Comparison of ENCODE assay signal across 8 cellular contexts in the genomic region with DNA sequence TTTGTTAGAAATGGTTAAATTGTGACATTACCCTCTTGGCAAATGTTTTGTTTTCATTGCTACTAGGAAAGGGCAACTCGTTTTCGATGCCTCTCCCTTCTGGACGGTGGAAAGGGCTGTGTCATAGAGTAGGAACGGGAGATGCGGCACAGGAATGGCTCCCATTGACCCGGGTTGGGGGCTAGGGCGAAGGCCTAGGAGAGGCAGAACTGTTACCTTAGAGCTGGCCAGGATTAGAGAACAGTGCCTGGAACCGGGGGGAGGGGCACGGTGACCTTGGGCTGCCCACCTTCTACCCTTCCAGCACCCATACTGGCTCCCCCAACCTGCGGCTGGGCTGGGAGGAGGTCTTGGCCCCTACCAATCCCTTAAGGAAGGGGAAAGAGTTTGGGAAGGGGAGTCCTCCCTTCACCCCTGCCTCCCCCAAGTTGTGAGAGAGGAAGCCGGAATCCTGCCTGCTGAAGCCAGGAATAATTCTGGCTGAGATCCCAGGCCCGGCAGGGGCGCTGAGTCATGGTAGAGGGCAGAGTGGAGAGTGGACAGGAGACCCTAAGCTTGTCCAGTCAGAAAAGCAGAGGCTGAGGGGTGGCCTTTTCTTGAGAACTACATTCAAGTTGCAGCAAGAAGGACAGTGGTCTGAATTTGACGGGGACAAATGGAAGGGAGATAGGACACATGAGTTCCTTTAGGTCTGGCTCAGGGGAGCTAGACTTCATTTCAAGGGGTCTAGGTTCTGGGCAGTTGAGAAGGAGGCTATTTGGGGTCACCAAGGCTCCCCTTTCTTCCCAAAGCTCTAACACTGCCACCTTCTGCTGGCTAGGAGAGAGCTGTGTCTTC. TPM values are rescaled to one million over a fixed set of nuclear protein-coding genes. Genes with fewer than 3 reads are reported as not detected.
DNase-seq lines count a peak whose midpoint lies in the region; ATAC-seq, FAIRE-seq and TF ChIP-seq lines count a peak whose summit lies in the region.

No MANE protein-coding gene starts in this region.

- H3K27ac Mint-ChIP-seq in CD8-positive, alpha-beta memory T cell = peak overlapping the region in 7 of 8 donors; percentile 35 to 97 (median 94)

- H3K27ac ChIP-seq in CD8-positive, alpha-beta memory T cell (ENCODE audit: low read depth, low read length) = peak overlapping the region; percentile 88
- H3K27ac ChIP-seq in K562 (ENCODE audit: extremely low read depth, low read depth, low read length) = peak overlapping the region; percentile 99
- peak overlapping the region; percentile 78 for H3K27ac ChIP-seq in iPS-18a (ENCODE audit: low read length)
- H3K27ac ChIP-seq in skin epidermis = peak overlapping the region; percentile 57 to 100 (median 98)

- TF ChIP-seq POLR2A in K562 (conservative IDR thresholded peaks at IDR 0.05) = 0 out of 2 replicates have a peak, but pooled peaks have one; percentile 36

- H3K9ac ChIP-seq in Loucy (ENCODE audit: low read depth, low read length, poor library complexity, severe bottlenecking) (peak overlapping the region; percentile 54), K562 (ENCODE audit: insufficient read depth in 1 of 2, low read depth in 2 of 2, low read length in 2 of 2) (peak overlapping the region; percentile 89 to 96), iPS-18a (ENCODE audit: low read length) (peak overlapping the region; percentile 41)

- no peaks in the 10 kb centered on the region for H3K9me3 ChIP-seq in CD8-positive, alpha-beta memory T cell (ENCODE audit: low read length)
- H3K9me3 ChIP-seq in Loucy (ENCODE audit: insufficient read depth, low read depth, low read length) (no peaks in the 10 kb centered on the region), K562 (replicated peaks; ENCODE audit: control insufficient read depth, insufficient read depth, low read depth, low read length) (no peaks in the 10 kb centered on the region), iPS-18a (ENCODE audit: control insufficient read depth, low read depth, low read length) (no peaks in the 10 kb centered on the region)

- peaks cover 47 to 79% (median 69%) of the 10 kb centered on the region in 3 donors for H3K4me1 Mint-ChIP-seq in CD8-positive, alpha-beta memory T cell

- peaks cover 0 to 6% of the 10 kb centered on the region in 2 donors for H3K27me3 Mint-ChIP-seq in CD8-positive, alpha-beta memory T cell

- peak overlapping the region in 3 of 7 donors; percentile 4 to 24 (median 19) for H3K4me3 Mint-ChIP-seq in CD8-positive, alpha-beta memory T cell

- ATAC-seq in K562 = peak; percentile 32
- no peak for ATAC-seq in GM21619 (IDR thresholded peaks at IDR 0.05; ENCODE audit: unreplicated experiment)
- ATAC-seq in GM21717 (IDR thresholded peaks at IDR 0.05; ENCODE audit: unreplicated experiment) = no peak

- CTCF ChIA-PET in CD8-positive, alpha-beta memory T cell (lab: Charles Lee) = interaction anchor here (0.9 to 25.4 kb wide), 2 partner anchors 9 to 23 kb away, joined by 3 to 702 read pairs; no protein-coding TSS in a partner anchor
- CTCF ChIA-PET in K562 (lab: Yijun Ruan, JAX; ENCODE audit: low intra/inter-chr PET ratio) = interaction anchor here (1.9 kb wide), 1 partner anchor 26 kb away, joined by 4 read pairs; no protein-coding TSS in a partner anchor

- POLR2A ChIA-PET in CD8-positive, alpha-beta memory T cell (lab: Charles Lee) = interaction anchor here (0.6 kb wide), 1 partner anchor 9 kb away, joined by 3 read pairs; no protein-coding TSS in a partner anchor
- POLR2A ChIA-PET in K562 (lab: Yijun Ruan, JAX) = interaction anchor here (0.6 to 3.8 kb wide), 16 partner anchors 8 to 157 kb away, joined by 3 to 25 read pairs (median 4); partner anchors contain the start of genes LMNA and PAQR6

- 6% methylated on average over 12 of the region's 14 CpGs for WGBS in K562 (ENCODE audit: insufficient coverage, low coverage, missing lambda C conversion rate)

- peak in 1 of 2 experiments; percentile 42; a peak in 2 of 4 replicates for TF ChIP-seq RAD21 in K562 (CRISPR knock-in tag; conservative IDR thresholded peaks at IDR 0.05 in 1 of 2, IDR thresholded peaks at IDR 0.05 in 1 of 2)

- H3K79me2 ChIP-seq in Loucy (ENCODE audit: insufficient read depth, low read length) (no peaks in the 10 kb centered on the region), K562 (ENCODE audit: control insufficient read depth, insufficient read depth, low read length) (peaks cover 98% of the 10 kb centered on the region)

- H3K9me2 ChIP-seq in Loucy (replicated peaks; ENCODE audit: low read depth, low read length) = no peaks in the 10 kb centered on the region

- intact Hi-C loops in K562 (cut with micrococcal nuclease) = loop anchor here (1.0 to 10.0 kb wide), 2 partner anchors 8 to 188 kb away; partner anchors contain the start of genes KHDC4 and LMNA

- DNase-seq in CD8-positive, alpha-beta memory T cell = peak in 1 of 5 donors; percentile 11
- DNase-seq in K562 (ENCODE audit: extremely low read depth in 1 of 4, low spot score in 3 of 4) (peak; percentile 55 to 84 (median 63)), HuH-7.5 (ENCODE audit: low spot score) (no peak)

- peaks cover 0 to 10% (median 0%) of the 10 kb centered on the region in 3 donors for H3K36me3 Mint-ChIP-seq in CD8-positive, alpha-beta memory T cell

- no peaks in the 10 kb centered on the region for H3K9me3 Mint-ChIP-seq in CD8-positive, alpha-beta memory T cell

- TF ChIP-seq EP300 in K562 (IDR thresholded peaks at IDR 0.05; ENCODE audit: low read length) = 0 out of 2 replicates have a peak, but pooled peaks have one; percentile 4

- peaks cover 8% of the 10 kb centered on the region for H3K9me1 ChIP-seq in K562 (ENCODE audit: control insufficient read depth, insufficient read depth, low read length)

- H4K20me1 ChIP-seq in Loucy (ENCODE audit: insufficient read depth, low read length, poor library complexity, severe bottlenecking) = no peaks in the 10 kb centered on the region
- peaks cover 36% of the 10 kb centered on the region for H4K20me1 ChIP-seq in K562 (replicated peaks; ENCODE audit: control insufficient read depth, insufficient read depth, low read length)

- peak; percentile 42 for FAIRE-seq in K562 (lab: Jason Lieb, UNC)

- H3K4me3 ChIP-seq in CD8-positive, alpha-beta memory T cell (ENCODE audit: low read length) = peak overlapping the region; percentile 28
- H3K4me3 ChIP-seq in Loucy (ENCODE audit: low read length, poor library complexity, severe bottlenecking) (no peak overlapping the region), K562 (peak overlapping the region; percentile 31), iPS-18a (ENCODE audit: low read length) (peak overlapping the region; percentile 13), skin epidermis (peak overlapping the region; percentile 10 to 98 (median 17))

- H3K4me1 ChIP-seq in CD8-positive, alpha-beta memory T cell (ENCODE audit: insufficient read depth, low read length) = peaks cover 53% of the 10 kb centered on the region
- H3K4me1 ChIP-seq in Loucy (ENCODE audit: insufficient read depth, low read length, poor library complexity, severe bottlenecking) = peaks cover 35% of the 10 kb centered on the region
- H3K4me1 ChIP-seq in K562 (replicated peaks in 1 of 2; ENCODE audit: control insufficient read depth in 2 of 2, insufficient read depth in 2 of 2, low read length in 2 of 2) = peaks cover 84 to 89% of the 10 kb centered on the region in 2 experiments
- H3K4me1 ChIP-seq in iPS-18a (ENCODE audit: control insufficient read depth, low read depth, low read length) = peaks cover 32% of the 10 kb centered on the region

- no peaks in the 10 kb centered on the region for H3K27me3 ChIP-seq in CD8-positive, alpha-beta memory T cell (ENCODE audit: insufficient read depth, low read length, poor library complexity, severe bottlenecking)
- H3K27me3 ChIP-seq in Loucy (ENCODE audit: insufficient read depth, low read length, poor library complexity, severe bottlenecking) = no peaks in the 10 kb centered on the region
- H3K27me3 ChIP-seq in K562 (ENCODE audit: control insufficient read depth in 2 of 2, insufficient read depth in 2 of 2, low read length in 2 of 2) = no peaks in the 10 kb centered on the region
- H3K27me3 ChIP-seq in iPS-18a (ENCODE audit: control insufficient read depth, insufficient read depth, low read length) = no peaks in the 10 kb centered on the region

- no peaks in the 10 kb centered on the region for H3F3A ChIP-seq in Loucy (ENCODE audit: low read depth)

- no peaks in the 10 kb centered on the region for H3K36me3 ChIP-seq in CD8-positive, alpha-beta memory T cell (ENCODE audit: insufficient read depth, low read length)
- H3K36me3 ChIP-seq in Loucy (ENCODE audit: insufficient read depth, low read length) (no peaks in the 10 kb centered on the region), K562 (ENCODE audit: control insufficient read depth, insufficient read depth, low read length) (peaks cover 35% of the 10 kb centered on the region; the same call in 2 of the 3 replicates), iPS-18a (ENCODE audit: control insufficient read depth, low read depth, low read length) (no peaks in the 10 kb centered on the region)

- H2AFZ ChIP-seq in Loucy (ENCODE audit: low read length) (no peak overlapping the region), K562 (ENCODE audit: low read depth, low read length) (peak overlapping the region; percentile 25)

- no peak overlapping the region for H3K4me2 ChIP-seq in Loucy (ENCODE audit: low read depth, low read length, poor library complexity, severe bottlenecking)
- peak overlapping the region; percentile 85 for H3K4me2 ChIP-seq in K562 (ENCODE audit: insufficient read depth, low read length)

- BruUV-seq in K562 (replicated peaks; lab: Mats Ljungman, UMichigan) = no TSS peak

- in situ Hi-C loops in K562 (cut with MboI) = no loop called here

- TF ChIP-seq CTCF in Loucy (conservative IDR thresholded peaks at IDR 0.05; ENCODE audit: low read length) (no peak), K562 (IDR thresholded peaks at IDR 0.05 in 2 of 3, conservative IDR thresholded peaks at IDR 0.05 in 1 of 3; ENCODE audit: insufficient read depth in 2 of 3, low read depth in 1 of 3, low read length in 3 of 3) (peak in 1 of 3 experiments; percentile 35; a peak in 2 of 6 replicates)

RNA-seq across cellular contexts. Expression of gene LMNA, which starts 8.2 kb away (rescaled TPM):
- total RNA-seq in CD8-positive, alpha-beta memory T cell = 100 to 1,000 TPM; 325 to 335 TPM
- 13.9 TPM for polyA plus RNA-seq in CD8-positive, alpha-beta memory T cell
- total RNA-seq in K562 (2011; cell fraction: chromatin; rRNA removed; ENCODE audit: low replicate concordance) = 84.8 and 209 TPM in 2 replicates
- 154 and 172 TPM in 2 replicates for total RNA-seq in K562 (2011; cell fraction: nucleolus; rRNA removed)
- 95.4 and 117 TPM in 2 replicates for total RNA-seq in K562 (2011; cell fraction: nucleoplasm; rRNA removed)
- total RNA-seq in K562 (2014; rRNA removed) = 250 and 267 TPM in 2 replicates
- 41.3 and 44.0 TPM in 2 replicates for total RNA-seq in K562 (2014; rRNA removed; fragmentation: Illumina TruSeq; extraction: Trizol)
- total RNA-seq in K562 (2015; rRNA removed; fragmentation: Illumina TruSeq; extraction: Trizol) = 89.1 and 97.7 TPM in 2 replicates
- total RNA-seq in K562 (2021) = 347 and 354 TPM in 2 replicates
- polyA plus RNA-seq in K562 (2011; rRNA removed) = 88.2 and 129 TPM in 2 replicates
- 116 and 274 TPM in 2 replicates for polyA plus RNA-seq in K562 (2011; cell fraction: cytosol; rRNA removed)
- 154 and 164 TPM in 2 replicates for polyA plus RNA-seq in K562 (2011; cell fraction: nucleus; rRNA removed)
- polyA plus RNA-seq in K562 (2012) = 193 TPM in 2 replicates
- 77.1 and 104 TPM in 2 replicates for polyA plus RNA-seq in K562 (2014; fragmentation: Illumina TruSeq; extraction: Trizol)
- polyA plus RNA-seq in K562 (2014; fragmentation: Nextera tagmentation; extraction: Ambion mirVana) = 1 to 10 TPM in 1 of 2 experiments, under 1 TPM in 1; 1.00 to 4.5 TPM
- polyA plus RNA-seq in K562 (2014; rRNA removed) = 123 and 166 TPM in 2 replicates
- polyA minus RNA-seq in K562 (2011; rRNA and poly(A)+ RNA removed) = 104 and 109 TPM in 2 replicates
- 151 and 176 TPM in 2 replicates for polyA minus RNA-seq in K562 (2011; cell fraction: cytosol; rRNA and poly(A)+ RNA removed)
- polyA minus RNA-seq in K562 (2011; cell fraction: nucleus; rRNA and poly(A)+ RNA removed) = 47.4 and 69.6 TPM in 2 replicates

RNA-seq across cellular contexts. Expression of gene SEMA4A, which starts 30.6 kb away (rescaled TPM):
- total RNA-seq in CD8-positive, alpha-beta memory T cell = 10 to 100 TPM; 21.6 to 23.0 TPM
- polyA plus RNA-seq in CD8-positive, alpha-beta memory T cell = 10.7 TPM
- total RNA-seq in K562 (2011; cell fraction: chromatin; rRNA removed; ENCODE audit: low replicate concordance) = 2.6 and 4.3 TPM in 2 replicates
- 3.5 and 4.1 TPM in 2 replicates for total RNA-seq in K562 (2011; cell fraction: nucleolus; rRNA removed)
- 3.1 and 4.4 TPM in 2 replicates for total RNA-seq in K562 (2011; cell fraction: nucleoplasm; rRNA removed)
- total RNA-seq in K562 (2014; rRNA removed) (0.45 and 0.49 TPM in 2 replicates), K562 (2014; rRNA removed; fragmentation: Illumina TruSeq; extraction: Trizol) (0.38 and 0.40 TPM in 2 replicates), K562 (2015; rRNA removed; fragmentation: Illumina TruSeq; extraction: Trizol) (0.40 and 0.72 TPM in 2 replicates), K562 (2021) (1.4 and 1.9 TPM in 2 replicates)
- polyA plus RNA-seq in K562 (2011; rRNA removed) (1.7 and 3.2 TPM in 2 replicates), K562 (2014; fragmentation: Illumina TruSeq; extraction: Trizol) (0.79 and 1.1 TPM in 2 replicates), K562 (2014; fragmentation: Nextera tagmentation; extraction: Ambion mirVana) (under 1 TPM; 0.04 to 0.06 TPM), K562 (2014; rRNA removed) (1.0 and 1.5 TPM in 2 replicates)
- 2.0 and 2.8 TPM in 2 replicates for polyA plus RNA-seq in K562 (2011; cell fraction: cytosol; rRNA removed)
- 15.5 and 18.8 TPM in 2 replicates for polyA plus RNA-seq in K562 (2011; cell fraction: nucleus; rRNA removed)
- 0.77 and 2.6 TPM in 2 replicates for polyA plus RNA-seq in K562 (2012)
- polyA minus RNA-seq in K562 (2011; rRNA and poly(A)+ RNA removed) = 0.53 and 0.96 TPM in 2 replicates
- 1.7 and 2.1 TPM in 2 replicates for polyA minus RNA-seq in K562 (2011; cell fraction: cytosol; rRNA and poly(A)+ RNA removed)
- polyA minus RNA-seq in K562 (2011; cell fraction: nucleus; rRNA and poly(A)+ RNA removed) = 1.3 and 2.0 TPM in 2 replicates

RNA-seq across cellular contexts. Expression of gene MEX3A, which starts 40.5 kb away (rescaled TPM):
- 1 to 10 TPM in 1 of 2 experiments, under 1 TPM in 1; 0.24 to 1.0 TPM for total RNA-seq in CD8-positive, alpha-beta memory T cell
- not detected for polyA plus RNA-seq in CD8-positive, alpha-beta memory T cell
- total RNA-seq in K562 (2011; cell fraction: chromatin; rRNA removed; ENCODE audit: low replicate concordance) = 4.5 and 10.4 TPM in 2 replicates
- 5.4 and 5.8 TPM in 2 replicates for total RNA-seq in K562 (2011; cell fraction: nucleolus; rRNA removed)
- total RNA-seq in K562 (2011; cell fraction: nucleoplasm; rRNA removed) = 5.7 and 7.9 TPM in 2 replicates
- total RNA-seq in K562 (2014; rRNA removed) (7.3 and 8.0 TPM in 2 replicates), K562 (2014; rRNA removed; fragmentation: Illumina TruSeq; extraction: Trizol) (4.2 and 4.4 TPM in 2 replicates), K562 (2015; rRNA removed; fragmentation: Illumina TruSeq; extraction: Trizol) (4.7 and 5.1 TPM in 2 replicates), K562 (2021) (13.7 and 14.5 TPM in 2 replicates)
- polyA plus RNA-seq in K562 (2011; rRNA removed) (5.2 and 9.0 TPM in 2 replicates), K562 (2014; fragmentation: Illumina TruSeq; extraction: Trizol) (9.2 and 10.1 TPM in 2 replicates), K562 (2014; fragmentation: Nextera tagmentation; extraction: Ambion mirVana) (under 1 TPM; 0.36 to 0.37 TPM), K562 (2014; rRNA removed) (8.7 and 11.0 TPM in 2 replicates)
- polyA plus RNA-seq in K562 (2011; cell fraction: cytosol; rRNA removed) = 11.1 and 12.3 TPM in 2 replicates
- polyA plus RNA-seq in K562 (2011; cell fraction: nucleus; rRNA removed) = 14.4 and 17.6 TPM in 2 replicates
- 3.8 and 8.5 TPM in 2 replicates for polyA plus RNA-seq in K562 (2012)
- polyA minus RNA-seq in K562 (2011; rRNA and poly(A)+ RNA removed) = 5.8 and 6.9 TPM in 2 replicates
- polyA minus RNA-seq in K562 (2011; cell fraction: cytosol; rRNA and poly(A)+ RNA removed) = 10.8 and 15.0 TPM in 2 replicates
- 2.6 and 5.0 TPM in 2 replicates for polyA minus RNA-seq in K562 (2011; cell fraction: nucleus; rRNA and poly(A)+ RNA removed)

Comparison
In these comparisons a context has a peak if more than half of its experiments do, and no peak if none do; other contexts are left out.
1. H3K9ac ChIP-seq: peak in every context shown above with its lines; median percentile 92 in K562; 54 in Loucy; 41 in iPS-18a.
2. RNA of gene SEMA4A, which starts 30.6 kb away (total RNA-seq): 21.6 to 23.0 TPM in CD8-positive, alpha-beta memory T cell; 0.38 to 4.4 TPM in K562; every median in the first group is over 4 times any median in the second.
3. Peak in every context shown above with its lines, with median percentiles within 50 percentile points of each other: H3K27ac ChIP-seq.